Comparison of ENCODE assay signal across 8 cellular contexts in the genomic region with DNA sequence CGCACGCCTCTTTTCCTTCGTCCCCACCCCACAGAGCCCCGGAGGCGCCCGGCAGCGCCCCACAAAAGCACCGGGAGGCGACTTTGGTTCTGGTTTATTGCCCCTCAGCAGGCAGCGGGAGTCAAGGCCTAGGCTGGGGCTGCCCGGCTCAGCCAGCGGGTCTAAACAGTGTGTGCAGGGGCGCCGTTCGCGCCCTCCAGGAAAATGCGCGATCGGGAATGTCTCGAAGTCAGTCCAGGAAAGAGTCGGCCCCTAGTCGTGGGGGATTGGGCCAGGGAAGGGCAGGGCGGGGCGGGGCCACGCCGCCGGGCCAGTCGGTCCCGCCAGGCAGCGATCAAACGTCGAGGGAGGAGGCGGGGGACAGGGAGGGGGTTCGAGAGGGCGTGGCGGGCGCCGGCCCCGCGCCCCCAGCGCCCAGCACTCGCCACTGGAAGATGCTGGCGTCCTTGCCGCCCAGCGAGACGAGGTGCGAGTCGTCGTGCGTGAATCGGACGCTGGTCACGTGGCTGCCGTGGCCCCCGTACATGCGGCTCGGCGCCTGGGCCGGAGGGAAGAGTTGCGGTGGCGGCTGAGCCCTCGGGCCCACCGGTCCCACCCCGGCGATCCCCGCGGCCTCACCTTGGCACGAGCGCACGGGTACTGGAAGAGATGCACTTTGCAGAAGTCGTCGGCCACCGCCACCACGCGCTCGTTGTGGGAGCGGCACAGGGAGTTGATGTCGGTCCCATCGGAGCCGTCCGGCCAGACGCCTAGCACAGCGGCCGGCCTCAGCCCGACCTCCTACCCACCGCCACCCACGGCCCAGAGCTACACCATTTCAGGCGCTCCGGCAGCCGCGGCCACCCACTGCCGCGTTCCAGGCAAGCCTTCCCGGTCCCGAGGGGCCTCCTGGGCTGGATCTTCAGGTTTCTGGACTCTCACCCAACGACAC. TPM values are rescaled to one million over a fixed set of nuclear protein-coding genes. Genes with fewer than 3 reads are reported as not detected.
DNase-seq lines count a peak whose midpoint lies in the region; ATAC-seq, FAIRE-seq and TF ChIP-seq lines count a peak whose summit lies in the region.

No MANE protein-coding gene starts in this region.

- DNase-seq in Calu3: peak; percentile 52
- peak; percentile 90 for DNase-seq in HT-29 (ENCODE audit: low spot score)
- peak in 1 of 2 experiments; percentile 83 for DNase-seq in SJSA1 (ENCODE audit: low read depth in 1 of 2, low spot score in 2 of 2)
- peak; percentile 90 for DNase-seq in left kidney (ENCODE audit: low read depth, low spot score)
- no peak for DNase-seq in stimulated activated effector memory CD8-positive, alpha-beta T cell treated with anti-CD3 and anti-CD28 coated beads, Interleukin-12 subunit alpha, Interleukin-12 subunit beta, amount 100 ng/mL, for 72 hours (ENCODE audit: low spot score in 2 of 2)
- no peak for DNase-seq in RCC 7860 (ENCODE audit: low spot score)
- no peak for DNase-seq in GOT3 (lab: John Stamatoyannopoulos, UW)

- peak overlapping the region; percentile 78 for H3K27ac Mint-ChIP-seq in Calu3 (ENCODE audit: unreplicated experiment)
- H3K27ac Mint-ChIP-seq in dendritic cell treated with granulocyte-macrophage colony-stimulating factor and Interleukin-4, amounts not matched to agents 40 ng/mL and 50 ng/mL, for 4 days: peak overlapping the region; percentile 90
- H3K27ac Mint-ChIP-seq in stimulated activated effector memory CD8-positive, alpha-beta T cell treated with anti-CD3 and anti-CD28 coated beads, Interleukin-12 subunit alpha, Interleukin-12 subunit beta, amount 100 ng/mL, for 72 hours: peak overlapping the region; percentile 96

- CTCF ChIA-PET in Calu3 (lab: Charles Lee): interaction anchor here (0.7 to 2.1 kb wide), 11 partner anchors 9 to 178 kb away, joined by 3 to 21 read pairs (median 4); partner anchors contain the start of genes C11orf98, CSKMT, EML3 and ROM1

- peak overlapping the region; percentile 90 for H3K4me3 ChIP-seq in SJSA1

- peaks cover 63% of the 10 kb centered on the region for H3K36me3 ChIP-seq in SJSA1

- H3K27me3 ChIP-seq in SJSA1 (replicated peaks): no peaks in the 10 kb centered on the region

- H3K27me3 Mint-ChIP-seq in Calu3 (ENCODE audit: unreplicated experiment): no peaks in the 10 kb centered on the region
- H3K27me3 Mint-ChIP-seq in dendritic cell treated with granulocyte-macrophage colony-stimulating factor and Interleukin-4, amounts not matched to agents 40 ng/mL and 50 ng/mL, for 4 days: no peaks in the 10 kb centered on the region

- no peak for FAIRE-seq in RCC 7860 (lab: Jason Lieb, UNC)

- ATAC-seq in stimulated activated effector memory CD8-positive, alpha-beta T cell treated with anti-CD3 and anti-CD28 coated beads, Interleukin-12 subunit alpha, Interleukin-12 subunit beta, amount 100 ng/mL, for 72 hours: no peak

- H3K4me1 ChIP-seq in SJSA1 (replicated peaks): peaks cover 28% of the 10 kb centered on the region

- no peak overlapping the region for H3K27ac ChIP-seq in SJSA1

- no TSS peak for BruUV-seq in Calu3 (replicated peaks; lab: Mats Ljungman, UMichigan)

- peaks cover 35% of the 10 kb centered on the region for H3K4me1 Mint-ChIP-seq in Calu3 (ENCODE audit: low read depth, unreplicated experiment)
- H3K4me1 Mint-ChIP-seq in dendritic cell treated with granulocyte-macrophage colony-stimulating factor and Interleukin-4, amounts not matched to agents 40 ng/mL and 50 ng/mL, for 4 days (ENCODE audit: low read depth): peaks cover 65% of the 10 kb centered on the region
- H3K4me1 Mint-ChIP-seq in stimulated activated effector memory CD8-positive, alpha-beta T cell treated with anti-CD3 and anti-CD28 coated beads, Interleukin-12 subunit alpha, Interleukin-12 subunit beta, amount 100 ng/mL, for 72 hours: peaks cover 59% of the 10 kb centered on the region

- H3K36me3 Mint-ChIP-seq in Calu3 (ENCODE audit: insufficient read depth, unreplicated experiment): peaks cover 67% of the 10 kb centered on the region
- peaks cover 97% of the 10 kb centered on the region for H3K36me3 Mint-ChIP-seq in dendritic cell treated with granulocyte-macrophage colony-stimulating factor and Interleukin-4, amounts not matched to agents 40 ng/mL and 50 ng/mL, for 4 days (ENCODE audit: low read depth)
- H3K36me3 Mint-ChIP-seq in stimulated activated effector memory CD8-positive, alpha-beta T cell treated with anti-CD3 and anti-CD28 coated beads, Interleukin-12 subunit alpha, Interleukin-12 subunit beta, amount 100 ng/mL, for 72 hours: peaks cover 95% of the 10 kb centered on the region

- peak overlapping the region; percentile 88 for H3K4me3 Mint-ChIP-seq in Calu3 (ENCODE audit: low read depth, unreplicated experiment)
- H3K4me3 Mint-ChIP-seq in dendritic cell treated with granulocyte-macrophage colony-stimulating factor and Interleukin-4, amounts not matched to agents 40 ng/mL and 50 ng/mL, for 4 days: peak overlapping the region; percentile 85
- peak overlapping the region; percentile 88 for H3K4me3 Mint-ChIP-seq in stimulated activated effector memory CD8-positive, alpha-beta T cell treated with anti-CD3 and anti-CD28 coated beads, Interleukin-12 subunit alpha, Interleukin-12 subunit beta, amount 100 ng/mL, for 72 hours

- no peak for TF ChIP-seq CTCF in Calu3 (IDR thresholded peaks at IDR 0.05; ENCODE audit: unreplicated experiment)

- H3K9me3 ChIP-seq in SJSA1 (replicated peaks): no peaks in the 10 kb centered on the region

- intact Hi-C loops in Calu3 (cut with micrococcal nuclease; ENCODE audit: unreplicated experiment): no loop called here
- intact Hi-C loops in dendritic cell treated with granulocyte-macrophage colony-stimulating factor and Interleukin-4, amounts not matched to agents 40 ng/mL and 50 ng/mL, for 4 days (cut with micrococcal nuclease): no loop called here

- no peaks in the 10 kb centered on the region for H3K9me3 Mint-ChIP-seq in Calu3 (ENCODE audit: low read depth, unreplicated experiment)
- no peaks in the 10 kb centered on the region for H3K9me3 Mint-ChIP-seq in dendritic cell treated with granulocyte-macrophage colony-stimulating factor and Interleukin-4, amounts not matched to agents 40 ng/mL and 50 ng/mL, for 4 days
- no peaks in the 10 kb centered on the region for H3K9me3 Mint-ChIP-seq in stimulated activated effector memory CD8-positive, alpha-beta T cell treated with anti-CD3 and anti-CD28 coated beads, Interleukin-12 subunit alpha, Interleukin-12 subunit beta, amount 100 ng/mL, for 72 hours

RNA-seq across cellular contexts. Expression of gene MTA2, which starts 0.7 kb away (rescaled TPM):
- 90.4 and 97.2 TPM in 2 replicates for total RNA-seq in Calu3 (2022)
- total RNA-seq in HT-29 (2014; rRNA removed; shearing (Covaris generic)): 223 and 229 TPM in 2 replicates
- total RNA-seq in SJSA1 (2014; rRNA removed; shearing (Covaris generic)): 128 and 214 TPM in 2 replicates

RNA-seq across cellular contexts. Expression of gene EML3, which starts 10.2 kb away (rescaled TPM):
- 43.3 and 51.4 TPM in 2 replicates for total RNA-seq in Calu3 (2022)
- 72.3 and 72.5 TPM in 2 replicates for total RNA-seq in HT-29 (2014; rRNA removed; shearing (Covaris generic))
- total RNA-seq in SJSA1 (2014; rRNA removed; shearing (Covaris generic)): 19.8 and 28.1 TPM in 2 replicates

RNA-seq across cellular contexts. Expression of gene ROM1, which starts 10.7 kb away (rescaled TPM):
- total RNA-seq in Calu3 (2022): 1.6 and 2.6 TPM in 2 replicates
- 10.9 and 13.6 TPM in 2 replicates for total RNA-seq in HT-29 (2014; rRNA removed; shearing (Covaris generic))
- total RNA-seq in SJSA1 (2014; rRNA removed; shearing (Covaris generic)): 3.1 and 10.4 TPM in 2 replicates

RNA-seq across cellular contexts. Expression of gene TUT1, which starts 11.1 kb away (rescaled TPM):
- 21.9 and 26.3 TPM in 2 replicates for total RNA-seq in Calu3 (2022)
- 19.3 and 25.1 TPM in 2 replicates for total RNA-seq in HT-29 (2014; rRNA removed; shearing (Covaris generic))
- 8.5 and 10.1 TPM in 2 replicates for total RNA-seq in SJSA1 (2014; rRNA removed; shearing (Covaris generic))

RNA-seq across cellular contexts. Expression of gene B3GAT3, which starts 19.4 kb away (rescaled TPM):
- total RNA-seq in Calu3 (2022): 31.5 and 32.7 TPM in 2 replicates
- 63.1 and 82.8 TPM in 2 replicates for total RNA-seq in HT-29 (2014; rRNA removed; shearing (Covaris generic))
- total RNA-seq in SJSA1 (2014; rRNA removed; shearing (Covaris generic)): 82.5 and 145 TPM in 2 replicates

Comparison
In these comparisons a context has a peak if more than half of its experiments do, and no peak if none do; other contexts are left out.
1. DNase-seq: peak in Calu3 (single experiment), HT-29 (single experiment) and left kidney (single experiment); none in stimulated activated effector memory CD8-positive, alpha-beta T cell treated with anti-CD3 and anti-CD28 coated beads, Interleukin-12 subunit alpha, Interleukin-12 subunit beta, amount 100 ng/mL, for 72 hours (0 of 2), RCC 7860 (single experiment) and GOT3 (single experiment).
2. Peak in every context shown above with its lines, with median percentiles within 50 percentile points of each other: H3K27ac Mint-ChIP-seq and H3K4me3 Mint-ChIP-seq.